In the genomic region with DNA sequence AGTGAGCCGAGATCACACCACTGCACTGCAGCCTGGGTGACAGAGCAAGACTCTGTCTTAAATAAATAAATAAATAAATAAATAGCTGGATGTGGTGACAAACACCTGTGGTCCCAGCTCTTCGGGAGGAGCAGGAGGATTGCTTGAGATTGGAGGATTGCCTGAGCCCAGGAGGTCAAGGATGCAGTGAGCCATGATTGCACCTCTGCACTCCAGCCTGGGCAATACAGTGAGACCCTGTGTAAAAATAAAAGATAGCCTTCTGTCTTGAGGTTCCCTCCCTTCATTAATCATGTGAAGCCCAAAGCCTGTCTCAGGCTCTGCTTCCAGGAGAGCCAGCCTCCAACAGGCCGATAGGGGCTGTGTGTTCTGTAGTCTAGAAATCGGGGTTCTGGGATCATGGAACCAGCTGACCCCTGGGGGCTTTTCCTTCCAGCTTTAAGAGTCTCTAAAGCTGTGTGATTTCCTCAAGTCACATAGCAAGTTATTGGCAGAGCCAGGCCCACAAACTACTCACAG, we compare ENCODE assay signal across 26 cellular contexts. TPM values are rescaled to one million over a fixed set of nuclear protein-coding genes. Genes with fewer than 3 reads are reported as not detected.
DNase-seq lines count a peak whose midpoint lies in the region; ATAC-seq, FAIRE-seq and TF ChIP-seq lines count a peak whose summit lies in the region.
"Had no signal": no experiment of that assay in that cellular context is flagged by ENCODE, and none has a peak within 500 bp of the region (broad histone marks: within the 10 kb centered on the region; RNA-seq: fewer than 3 reads in every experiment).

No MANE protein-coding gene starts in this region.

- no peak for ATAC-seq in HepG2
- ATAC-seq in right lobe of liver = no peak
- ATAC-seq in K562 = no peak
- ATAC-seq: A549 had no signal

- H3K4me2 ChIP-seq in HepG2 (ENCODE audit: low read depth, low read length) = no peak overlapping the region
- no peak overlapping the region for H3K4me2 ChIP-seq in Karpas-422 (ENCODE audit: low read depth, low read length, poor library complexity, severe bottlenecking)
- H3K4me2 ChIP-seq in K562 (ENCODE audit: insufficient read depth, low read length) = no peak overlapping the region
- H3K4me2 ChIP-seq: A549; BLaER1 treated with 17β-estradiol and CSF1 and Interleukin-3, amounts not matched to agents 10 nM and 100 nM had no signal

- H3K4me1 ChIP-seq in HepG2 (ENCODE audit: insufficient read depth, low read length) (peaks cover 11% of the 10 kb centered on the region; the same call in 1 of the 2 replicates), right lobe of liver (no peaks in the 10 kb centered on the region), Karpas-422 (ENCODE audit: low read length) (no peaks in the 10 kb centered on the region), K562 (replicated peaks in 1 of 2; ENCODE audit: control insufficient read depth in 2 of 2, insufficient read depth in 2 of 2, low read length in 2 of 2) (0 out of 5 replicates have a peak, but pooled peaks cover 0 to 5% of the 10 kb centered on the region in 2 experiments), spleen (peaks cover 0 to 55% (median 24%) of the 10 kb centered on the region in 6 donors)
- H3K4me1 ChIP-seq: A549; BLaER1 treated with 17β-estradiol and CSF1 and Interleukin-3, amounts not matched to agents 10 nM and 100 nM had no signal

- POLR2A ChIA-PET in HepG2 (lab: Yijun Ruan, JAX) (no interaction called here), K562 (lab: Yijun Ruan, JAX) (interaction anchor here (0.7 to 1.4 kb wide), 2 partner anchors 36 to 249 kb away, joined by 4 to 5 read pairs; no protein-coding TSS in a partner anchor)

- TF ChIP-seq EP300 in HepG2 (IDR thresholded peaks at IDR 0.05; ENCODE audit: low read depth in 2 of 2, low read length in 2 of 2) = no peak
- no peak for TF ChIP-seq EP300 in HepG2 (CRISPR knock-in tag; IDR thresholded peaks at IDR 0.05; ENCODE audit: borderline replicate concordance)
- no peak for TF ChIP-seq EP300 in K562 (IDR thresholded peaks at IDR 0.05; ENCODE audit: low read length)

- no peak for TF ChIP-seq RAD21 in HepG2 (CRISPR knock-in tag; IDR thresholded peaks at IDR 0.05)
- no peak for TF ChIP-seq RAD21 in K562 (CRISPR knock-in tag; conservative IDR thresholded peaks at IDR 0.05 in 1 of 2, IDR thresholded peaks at IDR 0.05 in 1 of 2)

- DNase-seq in HepG2 (ENCODE audit: low spot score) = no peak
- DNase-seq in right lobe of liver = no peak
- DNase-seq in Karpas-422 = peak; percentile 39
- peak in 1 of 4 experiments; percentile 3 for DNase-seq in K562 (ENCODE audit: extremely low read depth in 1 of 4, low spot score in 3 of 4)
- peak; percentile 17 for DNase-seq in spleen
- DNase-seq in NCI-H2081 treated with DMSO at 0.1 percent for 48 hours (lab: John Stamatoyannopoulos, UW) = no peak
- no peak for DNase-seq in C1 segment of cervical spinal cord (lab: John Stamatoyannopoulos, UW)
- DNase-seq in iPS-NIHi11 (ENCODE audit: low spot score) = no peak
- DNase-seq: AML-193; CD4-positive, alpha-beta memory T cell; CD4-positive, CD25-positive, alpha-beta regulatory T cell; CD8-positive, alpha-beta memory T cell; COR-L47; DMS 273 treated with DMSO at 0.1 percent for 48 hours; DMS153; DMS53; DMS79; GF-D8 had no signal

- TF ChIP-seq POLR2A in HepG2 (IDR thresholded peaks at IDR 0.05; ENCODE audit: insufficient read depth in 1 of 2, low read depth in 2 of 2, low read length in 2 of 2) = no peak
- TF ChIP-seq POLR2A in right lobe of liver (IDR thresholded peaks at IDR 0.05) = no peak
- TF ChIP-seq POLR2A in K562 (conservative IDR thresholded peaks at IDR 0.05) = no peak
- no peak for TF ChIP-seq POLR2A in spleen (IDR thresholded peaks at IDR 0.05)

- 7% methylated on average over 4 of the region's 4 CpGs for WGBS in HepG2 (ENCODE audit: low lambda C conversion rate)
- WGBS in right lobe of liver (ENCODE audit: insufficient coverage, low coverage, low lambda C conversion rate, missing lambda C conversion rate) = 79% methylated on average over 4 of the region's 4 CpGs
- 11% methylated on average over 4 of the region's 4 CpGs for WGBS in K562 (ENCODE audit: insufficient coverage, low coverage, missing lambda C conversion rate)
- WGBS in spleen, 5 donors = 73 to 87% (median 81%) methylated on average over 4 of the region's 4 CpGs

- in situ Hi-C loops in HepG2 (cut with HindIII; ENCODE audit: extremely low pct_ligation_motif_present, low pct_unique_long_range_greater_than_20kb) (no loop called here), K562 (cut with MboI) (no loop called here)

- H3K27me3 ChIP-seq in HepG2 (ENCODE audit: control insufficient read depth in 1 of 2, insufficient read depth in 2 of 2, low read length in 2 of 2) (peaks cover 0 to 15% of the 10 kb centered on the region in 2 experiments; a peak in 1 of 5 replicates), right lobe of liver (no peaks in the 10 kb centered on the region), Karpas-422 (ENCODE audit: low read length) (no peaks in the 10 kb centered on the region), K562 (ENCODE audit: control insufficient read depth in 2 of 2, insufficient read depth in 2 of 2, low read length in 2 of 2) (peaks cover 5 to 34% of the 10 kb centered on the region in 2 experiments; a peak in 3 of 5 replicates), spleen (replicated peaks in 1 of 7) (no peaks in the 10 kb centered on the region)
- H3K27me3 ChIP-seq: BLaER1 treated with 17β-estradiol and CSF1 and Interleukin-3, amounts not matched to agents 10 nM and 100 nM had no signal

- no peak for TF ChIP-seq CTCF in HepG2 (CRISPR knock-in tag; IDR thresholded peaks at IDR 0.05)
- TF ChIP-seq CTCF in right lobe of liver (IDR thresholded peaks at IDR 0.05) = no peak
- TF ChIP-seq CTCF in K562 (IDR thresholded peaks at IDR 0.05 in 2 of 3, conservative IDR thresholded peaks at IDR 0.05 in 1 of 3; ENCODE audit: insufficient read depth in 2 of 3, low read depth in 1 of 3, low read length in 3 of 3) = no peak
- TF ChIP-seq CTCF in spleen (IDR thresholded peaks at IDR 0.05 in 8 of 11, conservative IDR thresholded peaks at IDR 0.05 in 3 of 11) = no peak

- BruUV-seq in HepG2 (replicated peaks; lab: Mats Ljungman, UMichigan) = no TSS peak
- BruUV-seq in K562 (replicated peaks; lab: Mats Ljungman, UMichigan) = no TSS peak

- no peaks in the 10 kb centered on the region for H3K9me3 ChIP-seq in HepG2 (ENCODE audit: low read length)
- no peaks in the 10 kb centered on the region for H3K9me3 ChIP-seq in right lobe of liver
- no peaks in the 10 kb centered on the region for H3K9me3 ChIP-seq in Karpas-422 (ENCODE audit: low read length)
- H3K9me3 ChIP-seq in K562 (replicated peaks; ENCODE audit: control insufficient read depth, insufficient read depth, low read depth, low read length) = no peaks in the 10 kb centered on the region
- no peaks in the 10 kb centered on the region for H3K9me3 ChIP-seq in spleen
- H3K9me3 ChIP-seq: A549; BLaER1 treated with 17β-estradiol and CSF1 and Interleukin-3, amounts not matched to agents 10 nM and 100 nM had no signal

- H3K79me2 ChIP-seq in HepG2 (ENCODE audit: insufficient read depth, low read length) (no peaks in the 10 kb centered on the region), Karpas-422 (ENCODE audit: low read length) (no peaks in the 10 kb centered on the region), K562 (ENCODE audit: control insufficient read depth, insufficient read depth, low read length) (no peaks in the 10 kb centered on the region)

- no peak overlapping the region for H3K4me3 ChIP-seq in HepG2 (replicated peaks in 1 of 3; ENCODE audit: insufficient read depth in 1 of 3, low read depth in 2 of 3, low read length in 3 of 3)
- H3K4me3 ChIP-seq in right lobe of liver = no peak overlapping the region
- H3K4me3 ChIP-seq in Karpas-422 (ENCODE audit: low read length) = no peak overlapping the region
- H3K4me3 ChIP-seq in K562 = no peak overlapping the region
- H3K4me3 ChIP-seq in spleen = no peak overlapping the region
- H3K4me3 ChIP-seq: A549; BLaER1 treated with 17β-estradiol and CSF1 and Interleukin-3, amounts not matched to agents 10 nM and 100 nM had no signal

- H3K27ac ChIP-seq in HepG2 (ENCODE audit: extremely low read length, insufficient read depth, low read length) = no peak overlapping the region
- no peak overlapping the region for H3K27ac ChIP-seq in right lobe of liver
- no peak overlapping the region for H3K27ac ChIP-seq in Karpas-422 (ENCODE audit: low read length)
- H3K27ac ChIP-seq in K562 (ENCODE audit: extremely low read depth, low read depth, low read length) = no peak overlapping the region
- H3K27ac ChIP-seq in spleen = peak overlapping the region in 3 of 8 donors; percentile 2 to 41 (median 40)
- H3K27ac ChIP-seq: 22Rv1; A549; BLaER1 treated with 17β-estradiol and CSF1 and Interleukin-3, amounts not matched to agents 10 nM and 100 nM had no signal

- no peaks in the 10 kb centered on the region for H3K9me1 ChIP-seq in K562 (ENCODE audit: control insufficient read depth, insufficient read depth, low read length)

- intact Hi-C loops in HepG2 (cut with micrococcal nuclease; ENCODE audit: unreplicated experiment) (no loop called here), right lobe of liver (cut with DNase I) (no loop called here), K562 (cut with micrococcal nuclease) (no loop called here), spleen (cut with DNase I; ENCODE audit: low total_unique reads) (no loop called here)

- H4K20me1 ChIP-seq in HepG2 (ENCODE audit: insufficient read depth, low read length) (no peaks in the 10 kb centered on the region), Karpas-422 (ENCODE audit: insufficient read depth, low read depth, low read length) (no peaks in the 10 kb centered on the region), K562 (replicated peaks; ENCODE audit: control insufficient read depth, insufficient read depth, low read length) (no peaks in the 10 kb centered on the region)
- H4K20me1 ChIP-seq: BLaER1 treated with 17β-estradiol and CSF1 and Interleukin-3, amounts not matched to agents 10 nM and 100 nM had no signal

- FAIRE-seq in HepG2 (lab: Jason Lieb, UNC) = no peak
- FAIRE-seq in K562 (lab: Jason Lieb, UNC) = no peak
- FAIRE-seq: A549, G401.6, GM12891, GM19239 had no signal

- H3K9me2 ChIP-seq in Karpas-422 (replicated peaks; ENCODE audit: insufficient read depth, low read length) = no peaks in the 10 kb centered on the region

- CTCF ChIA-PET in HepG2 (lab: Yijun Ruan, JAX; ENCODE audit: low intra/inter-chr PET ratio, low total read pairs) (no interaction called here), K562 (lab: Yijun Ruan, JAX; ENCODE audit: low intra/inter-chr PET ratio) (no interaction called here)

- no peak overlapping the region for H2AFZ ChIP-seq in HepG2 (ENCODE audit: low read length)
- no peak overlapping the region for H2AFZ ChIP-seq in Karpas-422 (ENCODE audit: low read length)
- H2AFZ ChIP-seq in K562 (ENCODE audit: low read depth, low read length) = no peak overlapping the region

- H3K36me3 ChIP-seq in HepG2 (replicated peaks in 1 of 2; ENCODE audit: control insufficient read depth in 1 of 2, insufficient read depth in 2 of 2, low read length in 2 of 2) (no peaks in the 10 kb centered on the region), right lobe of liver (no peaks in the 10 kb centered on the region), Karpas-422 (ENCODE audit: insufficient read depth, low read length) (no peaks in the 10 kb centered on the region), K562 (ENCODE audit: control insufficient read depth, insufficient read depth, low read length) (no peaks in the 10 kb centered on the region), spleen (no peaks in the 10 kb centered on the region)
- H3K36me3 ChIP-seq: BLaER1 treated with 17β-estradiol and CSF1 and Interleukin-3, amounts not matched to agents 10 nM and 100 nM had no signal

- H3K9ac ChIP-seq in HepG2 (ENCODE audit: insufficient read depth, low read depth, low read length) = no peak overlapping the region
- no peak overlapping the region for H3K9ac ChIP-seq in Karpas-422 (ENCODE audit: low read length)
- no peak overlapping the region for H3K9ac ChIP-seq in K562 (ENCODE audit: insufficient read depth in 1 of 2, low read depth in 2 of 2, low read length in 2 of 2)
- H3K9ac ChIP-seq: BLaER1 treated with 17β-estradiol and CSF1 and Interleukin-3, amounts not matched to agents 10 nM and 100 nM had no signal

RNA-seq across cellular contexts. Expression of gene IL34, which starts 34.5 kb away (rescaled TPM):
- total RNA-seq in HepG2 (2016; rRNA removed; fragmentation: Illumina TruSeq; extraction: Trizol) (1.2 and 1.4 TPM in 2 replicates), right lobe of liver (1 to 10 TPM in 1 of 6 experiments, under 1 TPM in 5; 0.27 to 1.1 (median 0.49) TPM), K562 (2014; rRNA removed) (0.20 TPM in 1 of 2 replicates, not detected in the other), K562 (2014; rRNA removed; fragmentation: Illumina TruSeq; extraction: Trizol) (not detected in 2 replicates), K562 (2015; rRNA removed; fragmentation: Illumina TruSeq; extraction: Trizol) (0.18 TPM in 1 of 2 replicates, not detected in the other), K562 (2021) (0.25 TPM in 1 of 2 replicates, not detected in the other), spleen (100 to 1,000 TPM in 5 of 7 donors, 10 to 100 TPM in 2; 48.2 to 258 (median 197) TPM)
- total RNA-seq in HepG2 (2016; cell fraction: cytosol; rRNA removed; fragmentation: Illumina TruSeq; extraction: Trizol; ENCODE audit: low read depth) = 1.0 and 1.6 TPM in 2 replicates
- 1.2 and 1.3 TPM in 2 replicates for total RNA-seq in HepG2 (2016; cell fraction: insoluble cytoplasmic fraction; rRNA removed; fragmentation: Illumina TruSeq; extraction: Trizol)
- total RNA-seq in HepG2 (2016; cell fraction: membrane; rRNA removed; fragmentation: Illumina TruSeq; extraction: Trizol) = 1.8 and 2.4 TPM in 2 replicates
- total RNA-seq in HepG2 (2016; cell fraction: nucleus; rRNA removed; fragmentation: Illumina TruSeq; extraction: Trizol) = 0.31 and 0.40 TPM in 2 replicates
- polyA plus RNA-seq in HepG2 (2011; rRNA removed) (1.3 and 1.6 TPM in 2 replicates), K562 (2011; rRNA removed) (0.10 TPM in 1 of 2 replicates, not detected in the other), K562 (2014; fragmentation: Illumina TruSeq; extraction: Trizol) (0.58 TPM in 1 of 2 replicates, not detected in the other), K562 (2014; fragmentation: Nextera tagmentation; extraction: Ambion mirVana) (not detected), K562 (2014; rRNA removed) (0.07 and 0.18 TPM in 2 replicates), spleen (10 to 100 TPM; 20.3 to 82.3 (median 21.3) TPM)
- polyA plus RNA-seq in HepG2 (2011; cell fraction: cytosol; rRNA removed) = 1.1 and 2.2 TPM in 2 replicates
- polyA plus RNA-seq in HepG2 (2011; cell fraction: nucleus; rRNA removed) = 0.83 and 1.9 TPM in 2 replicates
- 0.83 TPM in 2 replicates for polyA plus RNA-seq in HepG2 (2012)
- polyA plus RNA-seq in HepG2 (2016; cell fraction: cytosol; fragmentation: Illumina TruSeq; extraction: Trizol; ENCODE audit: low read depth) = 1.3 and 2.1 TPM in 2 replicates
- polyA plus RNA-seq in HepG2 (2016; cell fraction: insoluble cytoplasmic fraction; fragmentation: Illumina TruSeq; extraction: Trizol; ENCODE audit: low read depth) = 0.84 and 0.90 TPM in 2 replicates
- 1.2 and 1.6 TPM in 2 replicates for polyA plus RNA-seq in HepG2 (2016; cell fraction: membrane; fragmentation: Illumina TruSeq; extraction: Trizol; ENCODE audit: low read depth)
- polyA plus RNA-seq in HepG2 (2016; cell fraction: nucleus; fragmentation: Illumina TruSeq; extraction: Trizol; ENCODE audit: insufficient read depth, low read depth) = 0.96 and 1.1 TPM in 2 replicates
- 1.0 TPM in 1 of 2 replicates, not detected in the other for polyA minus RNA-seq in HepG2 (2011; rRNA and poly(A)+ RNA removed; ENCODE audit: low replicate concordance)
- polyA minus RNA-seq in HepG2 (2011; cell fraction: cytosol; rRNA and poly(A)+ RNA removed) = 0.35 TPM in 1 of 2 replicates, not detected in the other
- 0.50 and 1.5 TPM in 2 replicates for polyA minus RNA-seq in HepG2 (2011; cell fraction: nucleus; rRNA and poly(A)+ RNA removed)
- not detected in 2 replicates for total RNA-seq in Karpas-422 (2014; rRNA removed; shearing (Covaris generic); ENCODE audit: low replicate concordance)
- 0.44 TPM in 1 of 2 replicates, not detected in the other for total RNA-seq in K562 (2011; cell fraction: chromatin; rRNA removed; ENCODE audit: low replicate concordance)
- not detected in 2 replicates for total RNA-seq in K562 (2011; cell fraction: nucleolus; rRNA removed)
- not detected in 2 replicates for total RNA-seq in K562 (2011; cell fraction: nucleoplasm; rRNA removed)
- polyA plus RNA-seq in K562 (2011; cell fraction: cytosol; rRNA removed) = 0.16 and 0.49 TPM in 2 replicates
- polyA plus RNA-seq in K562 (2011; cell fraction: nucleus; rRNA removed) = 0.20 and 0.32 TPM in 2 replicates
- 0.39 and 0.44 TPM in 2 replicates for polyA plus RNA-seq in K562 (2012)
- polyA minus RNA-seq in K562 (2011; rRNA and poly(A)+ RNA removed) = not detected in 2 replicates
- polyA minus RNA-seq in K562 (2011; cell fraction: cytosol; rRNA and poly(A)+ RNA removed) = not detected in 2 replicates
- polyA minus RNA-seq in K562 (2011; cell fraction: nucleus; rRNA and poly(A)+ RNA removed) = not detected in 2 replicates
- total RNA-seq: B cell; CD4-positive, alpha-beta memory T cell; CD4-positive, CD25-positive, alpha-beta regulatory T cell; CD8-positive, alpha-beta memory T cell had no signal
- polyA plus RNA-seq: CD14-positive monocyte; CD4-positive, alpha-beta memory T cell; CD4-positive, CD25-positive, alpha-beta regulatory T cell; CD8-positive, alpha-beta memory T cell had no signal

Comparison
In these comparisons a context has a peak if more than half of its experiments do, and no peak if none do; other contexts are left out.
1. DNase-seq: peak in Karpas-422 (single experiment) and spleen (single experiment); none in HepG2 (single experiment), right lobe of liver (0 of 3), NCI-H2081 treated with DMSO at 0.1 percent for 48 hours (single experiment), C1 segment of cervical spinal cord (0 of 14) and iPS-NIHi11 (single experiment).
2. RNA of gene IL34, which starts 34.5 kb away (total RNA-seq): 48.2 to 258 TPM in spleen; 0.31 to 2.4 TPM in HepG2, 0.27 to 1.1 TPM in right lobe of liver, 0.18 to 0.44 TPM in K562 and not detected in Karpas-422; every median in the first group is over 10 times any median in the second.
3. Of the 241 proteins assayed by ChIP-seq in both HepG2 and K562: peak only in HepG2: none; only in K562: none; in both: ZNF121; in neither: 240.